Comparison of ENCODE assay signal across 19 cellular contexts in genomic region chr12:3145546-3146310, GRCh38.
DNase-seq lines count a peak whose midpoint lies in the region; ATAC-seq, FAIRE-seq and TF ChIP-seq lines count a peak whose summit lies in the region.
"Had no signal": no experiment of that assay in that cellular context is flagged by ENCODE, and none has a peak within 500 bp of the region (broad histone marks: within the 10 kb centered on the region; RNA-seq: fewer than 3 reads in every experiment).

No MANE protein-coding gene starts in this region.

- H3K9ac ChIP-seq in kidney (ENCODE audit: low read length in 2 of 2) = no peak overlapping the region

- TF ChIP-seq CTCF in left ventricle myocardium inferior (IDR thresholded peaks at IDR 0.05; ENCODE audit: borderline replicate concordance) (no peak), kidney (IDR thresholded peaks at IDR 0.05; ENCODE audit: borderline replicate concordance, extremely low read depth, insufficient read depth) (no peak)

- H3K4me3 ChIP-seq in left ventricle myocardium inferior (no peak overlapping the region), kidney (ENCODE audit: low read length in 2 of 2) (no peak overlapping the region)
- H3K4me3 ChIP-seq: GM23338 had no signal

- H3K4me1 ChIP-seq in left ventricle myocardium inferior (peaks cover 94% of the 10 kb centered on the region), kidney (ENCODE audit: control insufficient read depth in 1 of 2, insufficient read depth in 1 of 2, low read depth in 1 of 2, low read length in 2 of 2) (peaks cover 46 to 47% of the 10 kb centered on the region in 2 donors)

- no peaks in the 10 kb centered on the region for H3K27me3 ChIP-seq in left ventricle myocardium inferior (ENCODE audit: low read depth)

- intact Hi-C loops in left ventricle myocardium inferior (cut with micrococcal nuclease) = loop anchor here (10.0 kb wide), 1 partner anchor 59 kb away; no protein-coding TSS in a partner anchor
- intact Hi-C loops in left ventricle myocardium superior (cut with micrococcal nuclease) = loop anchor here (10.0 kb wide), 1 partner anchor 59 kb away; no protein-coding TSS in a partner anchor
- intact Hi-C loops in kidney (cut with DNase I) = no loop called here

- H3K27ac ChIP-seq in left ventricle myocardium inferior (replicated peaks) = peak overlapping the region; percentile 80
- peak overlapping the region; percentile 45 for H3K27ac ChIP-seq in kidney (ENCODE audit: low read depth in 2 of 2, low read length in 2 of 2)
- H3K27ac ChIP-seq: C4-2B had no signal

- DNase-seq in left ventricle myocardium inferior = no peak
- no peak for DNase-seq in left ventricle myocardium superior
- peak; percentile 93 to 98 for DNase-seq in cerebellar nuclear complex (lab: John Stamatoyannopoulos, UW)
- DNase-seq in kidney = no peak
- DNase-seq: AML-193, Karpas-422, MV-4-11, NCI-H1105 treated with DMSO at 0.1 percent for 48 hours, NCI-H1694, NCI-H2081, NCI-H2171, NCI-H345, OCI-M1 had no signal

- H3K9me3 ChIP-seq in left ventricle myocardium inferior (replicated peaks) (no peaks in the 10 kb centered on the region), kidney (ENCODE audit: control insufficient read depth in 1 of 2, low read length in 2 of 2) (no peaks in the 10 kb centered on the region)

- no peaks in the 10 kb centered on the region for H3K36me3 ChIP-seq in left ventricle myocardium inferior
- no peaks in the 10 kb centered on the region for H3K36me3 ChIP-seq in kidney (ENCODE audit: control insufficient read depth in 1 of 2, insufficient read depth in 2 of 2, low read length in 2 of 2)

- FAIRE-seq in kidney (lab: Jason Lieb, UNC) = no peak
- FAIRE-seq: RCC 7860 had no signal

- no peak for ATAC-seq in left ventricle myocardium superior
- ATAC-seq in GM19395 (IDR thresholded peaks at IDR 0.05; ENCODE audit: unreplicated experiment) = no peak
- no peak for ATAC-seq in GM19397 (IDR thresholded peaks at IDR 0.05; ENCODE audit: unreplicated experiment)
- ATAC-seq in GM21717 (IDR thresholded peaks at IDR 0.05; ENCODE audit: unreplicated experiment) = no peak
- ATAC-seq: GM23338 had no signal

Comparison
In these comparisons a context has a peak if more than half of its experiments do, and no peak if none do; other contexts are left out.
1. DNase-seq: peak in cerebellar nuclear complex (2 of 2); none in left ventricle myocardium inferior (single experiment), left ventricle myocardium superior (single experiment) and kidney (single experiment).